ENCODE assay signal across 22 cellular contexts in genomic region chr7:129067943-129068548, GRCh38.
"Had no signal": no experiment of that assay in that cellular context is flagged by ENCODE, and none has a peak within 500 bp of the region (broad histone marks: within the 10 kb centered on the region; RNA-seq: fewer than 3 reads in every experiment).

No MANE protein-coding gene starts in this region.

- H3K9ac ChIP-seq: neural progenitor cell had no signal

- H3K4me1 ChIP-seq: breast epithelium, esophagus squamous epithelium, left ventricle myocardium inferior, neural progenitor cell, sigmoid colon, upper lobe of right lung had no signal

- H3K36me3 ChIP-seq: adrenal gland, breast epithelium, esophagus squamous epithelium, heart right ventricle, left ventricle myocardium inferior, neural progenitor cell, ovary, sigmoid colon, upper lobe of right lung had no signal

- FAIRE-seq: astrocyte, endothelial cell of umbilical vein had no signal

- H3K9me3 ChIP-seq: adrenal gland, breast epithelium, esophagus squamous epithelium, heart right ventricle, left ventricle myocardium inferior, mucosa of descending colon, ovary, sigmoid colon, upper lobe of right lung had no signal

- H3K4me3 ChIP-seq: adrenal gland, breast epithelium, coronary artery, esophagus squamous epithelium, heart right ventricle, left ventricle myocardium inferior, mucosa of descending colon, neural progenitor cell, ovary, sigmoid colon, upper lobe of right lung had no signal

- ATAC-seq: activated CD4-positive, CD25-positive, alpha-beta regulatory T cell treated with anti-CD3 and anti-CD28 coated beads, Interleukin-2, amount 50 U/mL, for 24 hours; activated naive CD4-positive, alpha-beta T cell treated with anti-CD3 and anti-CD28 coated beads, Interleukin-2, amount 50 U/mL, for 72 hours; heart right ventricle; mucosa of descending colon; stimulated activated effector memory CD8-positive, alpha-beta T cell treated with anti-CD3 and anti-CD28 coated beads, Interleukin-12 subunit alpha, Interleukin-12 subunit beta, amount 100 ng/mL, for 72 hours; upper lobe of right lung had no signal

- H3K4me2 ChIP-seq: neural progenitor cell had no signal

- H3K27me3 ChIP-seq: adrenal gland, breast epithelium, neural progenitor cell, ovary had no signal

- H3K27ac ChIP-seq: breast epithelium, coronary artery, esophagus squamous epithelium, heart right ventricle, left ventricle myocardium inferior, neural progenitor cell, ovary, sigmoid colon, upper lobe of right lung had no signal

- DNase-seq: activated CD4-positive, alpha-beta T cell treated with anti-CD3 and anti-CD28 coated beads, Interleukin-2, amount 50 U/mL, for 1 hour; activated gamma-delta T cell treated with Interleukin-2 at 50 U/mL for 16 hours; adrenal gland; effector CD8-positive, alpha-beta T cell; esophagus squamous epithelium; heart right ventricle; kidney glomerular epithelial cell; left ventricle myocardium inferior; mucosa of descending colon; naive B cell; ovary; sigmoid colon; stimulated activated CD4-positive, alpha-beta T cell treated with anti-CD3 and anti-CD28 coated beads, Interleukin-4, amount 100 ng/mL, for 24 hours; upper lobe of right lung had no signal
